8 cellular contexts compared by ENCODE assay signal in genomic region chr6:17714879-17715860, GRCh38. TPM values are rescaled to one million over a fixed set of nuclear protein-coding genes. Genes with fewer than 3 reads are reported as not detected.
A peak's percentile ranks its signal among the peaks of the same experiment; 100 is the strongest.
DNase-seq lines count a peak whose midpoint lies in the region; ATAC-seq, FAIRE-seq and TF ChIP-seq lines count a peak whose summit lies in the region.

No MANE protein-coding gene starts in this region.

- H3K36me3 Mint-ChIP-seq in activated CD8-positive, alpha-beta T cell treated with anti-CD3 and anti-CD28 coated beads for 36 hours (ENCODE audit: low read depth): no peaks in the 10 kb centered on the region
- no peaks in the 10 kb centered on the region for H3K36me3 Mint-ChIP-seq in immature natural killer cell

- intact Hi-C loops in activated CD8-positive, alpha-beta T cell treated with anti-CD3 and anti-CD28 coated beads for 36 hours (cut with micrococcal nuclease): no loop called here
- intact Hi-C loops in left ventricle myocardium superior (cut with micrococcal nuclease): no loop called here

- no peaks in the 10 kb centered on the region for H3K27me3 Mint-ChIP-seq in activated CD8-positive, alpha-beta T cell treated with anti-CD3 and anti-CD28 coated beads for 36 hours
- peaks cover 0 to 2% (median 2%) of the 10 kb centered on the region in 3 donors for H3K27me3 Mint-ChIP-seq in immature natural killer cell (ENCODE audit: low read depth in 3 of 3)

- TF ChIP-seq CTCF in activated CD8-positive, alpha-beta T cell treated with anti-CD3 and anti-CD28 coated beads for 36 hours (IDR thresholded peaks at IDR 0.05): no peak

- ATAC-seq in GM21529 (IDR thresholded peaks at IDR 0.05; ENCODE audit: unreplicated experiment): peak; percentile 84
- ATAC-seq in activated CD8-positive, alpha-beta T cell treated with anti-CD3 and anti-CD28 coated beads for 36 hours: peak; percentile 94
- ATAC-seq in left ventricle myocardium superior: no peak

- DNase-seq in EL: peak; percentile 97
- peak; percentile 42 for DNase-seq in HT-29 (ENCODE audit: low spot score)
- DNase-seq in activated CD8-positive, alpha-beta T cell treated with anti-CD3 and anti-CD28 coated beads for 36 hours: peak; percentile 69
- DNase-seq in immature natural killer cell: peak in 2 of 3 donors; percentile 22 to 39
- no peak for DNase-seq in frontal cortex (ENCODE audit: low spot score in 2 of 2)
- DNase-seq in NCI-H524 treated with DMSO at 0.1 percent for 48 hours (lab: John Stamatoyannopoulos, UW): no peak
- DNase-seq in left ventricle myocardium superior: no peak

- no peaks in the 10 kb centered on the region for H3K9me3 Mint-ChIP-seq in activated CD8-positive, alpha-beta T cell treated with anti-CD3 and anti-CD28 coated beads for 36 hours
- no peaks in the 10 kb centered on the region for H3K9me3 Mint-ChIP-seq in immature natural killer cell

- peak overlapping the region; percentile 37 for H3K4me3 Mint-ChIP-seq in activated CD8-positive, alpha-beta T cell treated with anti-CD3 and anti-CD28 coated beads for 36 hours
- H3K4me3 Mint-ChIP-seq in immature natural killer cell: peak overlapping the region; percentile 29 to 80 (median 50)

- H3K4me1 Mint-ChIP-seq in activated CD8-positive, alpha-beta T cell treated with anti-CD3 and anti-CD28 coated beads for 36 hours (ENCODE audit: low read depth): peaks cover 15% of the 10 kb centered on the region
- peaks cover 15 to 23% of the 10 kb centered on the region in 2 donors for H3K4me1 Mint-ChIP-seq in immature natural killer cell

- CTCF ChIA-PET in activated CD8-positive, alpha-beta T cell treated with anti-CD3 and anti-CD28 coated beads for 36 hours (lab: Charles Lee): interaction anchor here (0.7 to 4.2 kb wide), 6 partner anchors 9 to 135 kb away, joined by 3 to 15 read pairs (median 3); partner anchors contain the start of gene NUP153

- no peak for FAIRE-seq in frontal cortex (lab: Jason Lieb, UNC)

- H3K27ac Mint-ChIP-seq in activated CD8-positive, alpha-beta T cell treated with anti-CD3 and anti-CD28 coated beads for 36 hours: peak overlapping the region; percentile 90
- H3K27ac Mint-ChIP-seq in immature natural killer cell: peak overlapping the region; percentile 77 to 98 (median 88)

- POLR2A ChIA-PET in activated CD8-positive, alpha-beta T cell treated with anti-CD3 and anti-CD28 coated beads for 36 hours (lab: Charles Lee): interaction anchor here (0.7 to 1.6 kb wide), 3 partner anchors 8 to 12 kb away, joined by 4 to 6 read pairs (median 4); partner anchors contain the start of gene NUP153

RNA-seq across cellular contexts. Expression of gene NUP153, which starts 8.4 kb away (rescaled TPM):
- 29.3 and 31.3 TPM in 2 replicates for total RNA-seq in HT-29 (2014; rRNA removed; shearing (Covaris generic))
- total RNA-seq in activated CD8-positive, alpha-beta T cell treated with anti-CD3 and anti-CD28 coated beads for 36 hours: 10 to 100 TPM; 76.4 to 78.2 TPM
- 1 to 10 TPM; 2.0 to 7.0 (median 2.6) TPM for polyA plus RNA-seq in immature natural killer cell
- total RNA-seq in frontal cortex (41.2 TPM), left ventricle myocardium superior (24.3 TPM)

Comparison
In these comparisons a context has a peak if more than half of its experiments do, and no peak if none do; other contexts are left out.
1. DNase-seq: peak in EL (single experiment), HT-29 (single experiment), activated CD8-positive, alpha-beta T cell treated with anti-CD3 and anti-CD28 coated beads for 36 hours (single experiment) and immature natural killer cell (2 of 3); none in frontal cortex (0 of 2), NCI-H524 treated with DMSO at 0.1 percent for 48 hours (single experiment) and left ventricle myocardium superior (single experiment).